Comparison of ENCODE assay signal across 1 cellular context in the genomic region with DNA sequence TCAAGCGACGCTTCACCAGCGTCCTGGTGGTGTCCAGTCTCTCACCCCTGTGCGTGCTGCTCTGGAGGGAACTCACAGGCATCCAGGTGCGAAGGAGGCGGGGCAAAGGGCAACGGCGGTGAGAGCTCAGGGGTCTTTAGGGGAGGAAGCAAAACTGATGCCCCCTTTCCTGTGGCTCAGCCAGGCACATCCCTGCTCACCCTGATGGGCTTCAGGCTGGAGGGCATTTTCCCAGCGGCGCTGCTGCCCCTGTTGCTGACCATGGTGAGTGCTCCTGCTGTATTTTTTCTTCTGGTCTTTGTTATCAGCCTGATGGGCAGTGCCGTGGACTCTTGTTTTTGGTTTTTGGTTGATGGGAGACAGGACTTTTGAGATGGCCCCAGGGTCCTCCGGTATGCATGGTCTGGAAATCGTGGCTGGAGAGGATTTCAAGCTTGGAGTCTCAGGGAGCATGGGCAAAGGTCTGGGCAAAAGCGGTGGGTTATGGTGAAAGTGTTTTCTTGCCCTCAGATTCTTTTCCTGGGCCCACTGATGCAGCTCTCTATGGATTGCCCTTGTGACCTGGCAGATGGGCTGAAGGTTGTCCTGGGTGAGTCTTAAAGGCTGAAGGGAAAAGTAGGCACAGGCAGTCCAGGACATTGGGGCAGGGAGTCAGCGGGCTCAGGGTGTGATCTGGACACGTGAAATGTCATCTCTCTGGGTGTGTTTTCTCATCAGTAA.
TF ChIP-seq lines count a peak whose summit lies in the region.

No MANE protein-coding gene starts in this region.

TF ChIP-seq in HCT116, 20 proteins besides CTCF, POLR2A, EP300 and RAD21 (continued from another document):
- TF ChIP-seq TCF7L2 (IDR thresholded peaks at IDR 0.05; ENCODE audit: borderline replicate concordance, extremely low read depth, insufficient read depth, insufficient read length): no peak
